12 cellular contexts compared by ENCODE assay signal in genomic region chr6:31948753-31949413, GRCh38. TPM values are rescaled to one million over a fixed set of nuclear protein-coding genes. Genes with fewer than 3 reads are reported as not detected.
DNase-seq lines count a peak whose midpoint lies in the region; ATAC-seq and TF ChIP-seq lines count a peak whose summit lies in the region.
"Had no signal": no experiment of that assay in that cellular context is flagged by ENCODE, and none has a peak within 500 bp of the region (broad histone marks: within the 10 kb centered on the region; RNA-seq: fewer than 3 reads in every experiment).

No MANE protein-coding gene starts in this region.

- H3K4me3 ChIP-seq in ACC112 (ENCODE audit: low read depth, low read length) (peak overlapping the region; percentile 14; the same call in 1 of the 2 replicates), fibroblast of lung (replicated peaks in 1 of 4; ENCODE audit: control extremely low read depth in 1 of 4, insufficient read depth in 1 of 4, low read depth in 3 of 4, low read length in 4 of 4) (no peak overlapping the region)

- no peak for ATAC-seq in GM18511 (IDR thresholded peaks at IDR 0.05; ENCODE audit: unreplicated experiment)
- ATAC-seq: natural killer cell treated with Interleukin-12 subunit alpha and Interleukin-12 subunit beta and Interleukin-15 and Interleukin-18, amount 100 ng/mL, for 72 hours; stimulated activated naive CD8-positive, alpha-beta T cell treated with anti-CD3 and anti-CD28 coated beads, Interleukin-15, Interleukin-2, amounts not matched to agents 100 U/mL and 50 U/mL, for 24 hours had no signal

- in situ Hi-C loops in KBM-7 (cut with MboI; ENCODE audit: low pct_unique_long_range_greater_than_20kb, low sequenced_read_pairs): no loop called here

- no peaks in the 10 kb centered on the region for H3K9me3 ChIP-seq in fibroblast of lung (ENCODE audit: control insufficient read depth, insufficient read depth, low read depth, low read length)

- H4K20me1 ChIP-seq in fibroblast of lung (ENCODE audit: control insufficient read depth, extremely low read depth, insufficient read depth, low read length): no peaks in the 10 kb centered on the region

- no peak overlapping the region for H3K4me2 ChIP-seq in fibroblast of lung (ENCODE audit: extremely low read depth, insufficient read depth, low read length)

- H3K27me3 ChIP-seq in ACC112 (ENCODE audit: insufficient read depth, low read length) (no peaks in the 10 kb centered on the region), fibroblast of lung (ENCODE audit: control insufficient read depth, insufficient read depth, low read length) (no peaks in the 10 kb centered on the region)

- no peak for TF ChIP-seq CTCF in fibroblast of lung (conservative IDR thresholded peaks at IDR 0.05 in 1 of 2, IDR thresholded peaks at IDR 0.05 in 1 of 2; ENCODE audit: low read depth in 1 of 2, low read length in 2 of 2)

- no peak overlapping the region for H2AFZ ChIP-seq in ACC112 (ENCODE audit: low read length, unreplicated experiment)
- no peak overlapping the region for H2AFZ ChIP-seq in fibroblast of lung (ENCODE audit: low read length)

- H3K4me1 ChIP-seq in ACC112 (ENCODE audit: control insufficient read depth, insufficient read depth, low read length, unreplicated experiment) (peaks cover 43% of the 10 kb centered on the region), fibroblast of lung (ENCODE audit: control insufficient read depth, extremely low read depth, insufficient read depth, low read length) (peaks cover 12% of the 10 kb centered on the region)

- H3K36me3 ChIP-seq in ACC112 (ENCODE audit: insufficient read depth, low read length) (0 out of 2 replicates have a peak, but pooled peaks cover 5% of the 10 kb centered on the region), fibroblast of lung (ENCODE audit: control insufficient read depth, insufficient read depth, low read length) (peaks cover 9% of the 10 kb centered on the region)

- H3K27ac ChIP-seq in ACC112 (ENCODE audit: low read depth, low read length) (peak overlapping the region; percentile 51), fibroblast of lung (ENCODE audit: insufficient read depth, low read length) (no peak overlapping the region)

- H3K9ac ChIP-seq in fibroblast of lung (ENCODE audit: insufficient read depth, low read length): no peak overlapping the region

- H3K79me2 ChIP-seq in ACC112 (ENCODE audit: control insufficient read depth, insufficient read depth, low read length, unreplicated experiment) (peaks cover 5% of the 10 kb centered on the region), fibroblast of lung (ENCODE audit: control insufficient read depth, insufficient read depth, low read length) (no peaks in the 10 kb centered on the region)

- DNase-seq in LHCN-M2 (ENCODE audit: low read depth) (peak; percentile 40), fibroblast of lung (ENCODE audit: low read depth in 2 of 2) (peak; percentile 21 to 22), NCI-H1417 treated with DMSO at 0.1 percent for 48 hours (lab: John Stamatoyannopoulos, UW) (no peak), KBM-7 (no peak)
- DNase-seq: activated CD4-positive, alpha-beta T cell treated with anti-CD3 and anti-CD28 coated beads for 1 hour; activated naive CD4-positive, alpha-beta T cell treated with Interleukin-2 at 50 U/mL for 16 hours; NCI-H2081 treated with DMSO at 0.1 percent for 48 hours; RPMI8226; stimulated activated naive CD8-positive, alpha-beta T cell treated with anti-CD3 and anti-CD28 coated beads, Interleukin-15, Interleukin-2, amounts not matched to agents 100 U/mL and 50 U/mL, for 24 hours had no signal

RNA-seq across cellular contexts. Expression of gene CFB, which starts 3.0 kb away (rescaled TPM):
- total RNA-seq in LHCN-M2 (2014; rRNA removed) (1.1 and 1.4 TPM in 2 replicates), fibroblast of lung (62.9 and 87.1 TPM in 2 replicates)
- 2.1 TPM for polyA plus RNA-seq in LHCN-M2 (2012)
- 21.7 and 22.9 TPM in 2 replicates for polyA plus RNA-seq in fibroblast of lung
- polyA plus RNA-seq in fibroblast of lung (2012): 15.2 and 15.6 TPM in 2 replicates
- 21.0 and 30.6 TPM in 2 replicates for polyA minus RNA-seq in fibroblast of lung (ENCODE audit: low replicate concordance)

RNA-seq across cellular contexts. Expression of gene NELFE, which starts 9.9 kb away (rescaled TPM):
- 129 TPM in 2 replicates for total RNA-seq in LHCN-M2 (2014; rRNA removed)
- 139 TPM for polyA plus RNA-seq in LHCN-M2 (2012)
- total RNA-seq in fibroblast of lung: 85.5 and 111 TPM in 2 replicates
- polyA plus RNA-seq in fibroblast of lung: 81.7 and 119 TPM in 2 replicates
- 97.0 and 114 TPM in 2 replicates for polyA plus RNA-seq in fibroblast of lung (2012)
- polyA minus RNA-seq in fibroblast of lung (ENCODE audit: low replicate concordance): 52.8 and 66.7 TPM in 2 replicates

RNA-seq across cellular contexts. Expression of gene SKIC2, which starts 10.1 kb away (rescaled TPM):
- total RNA-seq in LHCN-M2 (2014; rRNA removed) (40.0 and 44.1 TPM in 2 replicates), fibroblast of lung (56.2 and 58.0 TPM in 2 replicates)
- 44.1 TPM for polyA plus RNA-seq in LHCN-M2 (2012)
- polyA plus RNA-seq in fibroblast of lung: 21.6 and 29.9 TPM in 2 replicates
- 36.4 and 45.6 TPM in 2 replicates for polyA plus RNA-seq in fibroblast of lung (2012)
- 166 and 177 TPM in 2 replicates for polyA minus RNA-seq in fibroblast of lung (ENCODE audit: low replicate concordance)

RNA-seq across cellular contexts. Expression of gene C2, which starts 21.4 kb away (rescaled TPM):
- total RNA-seq in LHCN-M2 (2014; rRNA removed) (0.86 and 1.2 TPM in 2 replicates), fibroblast of lung (16.8 and 27.2 TPM in 2 replicates)
- polyA plus RNA-seq in LHCN-M2 (2012): 0.85 TPM
- polyA plus RNA-seq in fibroblast of lung: 2.1 and 7.6 TPM in 2 replicates
- polyA plus RNA-seq in fibroblast of lung (2012): 3.1 and 8.0 TPM in 2 replicates
- polyA minus RNA-seq in fibroblast of lung (ENCODE audit: low replicate concordance): 12.0 and 19.8 TPM in 2 replicates

RNA-seq across cellular contexts. Expression of gene DXO, which starts 23.1 kb away (rescaled TPM):
- total RNA-seq in LHCN-M2 (2014; rRNA removed): 19.1 and 19.5 TPM in 2 replicates
- 17.2 TPM for polyA plus RNA-seq in LHCN-M2 (2012)
- total RNA-seq in fibroblast of lung: 11.6 and 14.0 TPM in 2 replicates
- polyA plus RNA-seq in fibroblast of lung: 9.1 and 11.8 TPM in 2 replicates
- polyA plus RNA-seq in fibroblast of lung (2012): 11.2 and 14.4 TPM in 2 replicates
- 24.0 and 36.0 TPM in 2 replicates for polyA minus RNA-seq in fibroblast of lung (ENCODE audit: low replicate concordance)

Comparison
In these comparisons a context has a peak if more than half of its experiments do, and no peak if none do; other contexts are left out.
1. DNase-seq: peak in LHCN-M2 (single experiment) and fibroblast of lung (2 of 2); none in NCI-H1417 treated with DMSO at 0.1 percent for 48 hours (single experiment) and KBM-7 (single experiment).
2. RNA of gene CFB, which starts 3.0 kb away (total RNA-seq): 62.9 to 87.1 TPM in fibroblast of lung; 1.1 to 1.4 TPM in LHCN-M2; every median in the first group is over 10 times any median in the second.